In genomic region chr19:16373079-16373478, GRCh38 we compare ENCODE assay signal across 16 cellular contexts. TPM values are rescaled to one million over a fixed set of nuclear protein-coding genes. Genes with fewer than 3 reads are reported as not detected.
DNase-seq lines count a peak whose midpoint lies in the region; TF ChIP-seq lines count a peak whose summit lies in the region.
"Had no signal": no experiment of that assay in that cellular context is flagged by ENCODE, and none has a peak within 500 bp of the region (broad histone marks: within the 10 kb centered on the region; RNA-seq: fewer than 3 reads in every experiment).

No MANE protein-coding gene starts in this region.

- peaks cover 20 to 30% (median 27%) of the 10 kb centered on the region in 11 experiments for H3K27me3 ChIP-seq in BLaER1 treated with 17β-estradiol and CSF1 and Interleukin-3, amounts not matched to agents 10 nM and 100 nM
- no peaks in the 10 kb centered on the region for H3K27me3 ChIP-seq in KMS-11 (ENCODE audit: insufficient read depth, low read depth)
- H3K27me3 ChIP-seq in fibroblast of lung (ENCODE audit: control insufficient read depth, insufficient read depth, low read length): no peaks in the 10 kb centered on the region
- H3K27me3 ChIP-seq in skeletal muscle tissue (ENCODE audit: control insufficient read depth in 3 of 3, insufficient read depth in 3 of 3, low read length in 3 of 3): no peaks in the 10 kb centered on the region
- no peaks in the 10 kb centered on the region for H3K27me3 ChIP-seq in SK-N-SH (ENCODE audit: insufficient read depth)

- POLR2A ChIA-PET in SK-N-SH (lab: Yijun Ruan, JAX): no interaction called here

- no peaks in the 10 kb centered on the region for H3K9me3 ChIP-seq in BLaER1 treated with 17β-estradiol and CSF1 and Interleukin-3, amounts not matched to agents 10 nM and 100 nM (replicated peaks in 1 of 11)
- H3K9me3 ChIP-seq in fibroblast of lung (ENCODE audit: control insufficient read depth, insufficient read depth, low read depth, low read length) (no peaks in the 10 kb centered on the region), skeletal muscle tissue (ENCODE audit: control insufficient read depth in 3 of 3, low read length in 3 of 3) (no peaks in the 10 kb centered on the region), SK-N-SH (no peaks in the 10 kb centered on the region)

- H2AFZ ChIP-seq in KMS-11 (ENCODE audit: low read depth) (no peak overlapping the region), fibroblast of lung (ENCODE audit: low read length) (no peak overlapping the region), SK-N-SH (ENCODE audit: low read depth) (no peak overlapping the region)

- no peak overlapping the region for H3K4me3 ChIP-seq in BLaER1 treated with 17β-estradiol and CSF1 and Interleukin-3, amounts not matched to agents 10 nM and 100 nM
- H3K4me3 ChIP-seq in KMS-11 (IDR thresholded peaks at IDR 0.05; ENCODE audit: insufficient read depth, low read depth, low read length) (no peak overlapping the region), fibroblast of lung (replicated peaks in 1 of 4; ENCODE audit: control extremely low read depth in 1 of 4, insufficient read depth in 1 of 4, low read depth in 3 of 4, low read length in 4 of 4) (no peak overlapping the region), skeletal muscle tissue (ENCODE audit: low read length in 3 of 3) (no peak overlapping the region), SK-N-SH (ENCODE audit: low read depth in 2 of 2, low read length in 1 of 2) (no peak overlapping the region)
- H3K4me3 ChIP-seq: SK-N-MC, smooth muscle cell had no signal

- peaks cover 0 to 97% (median 27%) of the 10 kb centered on the region in 11 experiments; a peak in 14 of 22 replicates for H4K20me1 ChIP-seq in BLaER1 treated with 17β-estradiol and CSF1 and Interleukin-3, amounts not matched to agents 10 nM and 100 nM
- H4K20me1 ChIP-seq in KMS-11 (ENCODE audit: insufficient read depth) (no peaks in the 10 kb centered on the region), fibroblast of lung (ENCODE audit: control insufficient read depth, extremely low read depth, insufficient read depth, low read length) (no peaks in the 10 kb centered on the region), SK-N-SH (ENCODE audit: insufficient read depth) (no peaks in the 10 kb centered on the region)

- H3K36me3 ChIP-seq in BLaER1 treated with 17β-estradiol and CSF1 and Interleukin-3, amounts not matched to agents 10 nM and 100 nM: peaks cover 29 to 58% (median 47%) of the 10 kb centered on the region in 11 experiments
- H3K36me3 ChIP-seq in KMS-11 (ENCODE audit: insufficient read depth) (no peaks in the 10 kb centered on the region), fibroblast of lung (ENCODE audit: control insufficient read depth, insufficient read depth, low read length) (peaks cover 14% of the 10 kb centered on the region), skeletal muscle tissue (ENCODE audit: control insufficient read depth in 3 of 3, insufficient read depth in 3 of 3, low read length in 3 of 3) (peaks cover 28 to 45% (median 41%) of the 10 kb centered on the region in 3 donors), SK-N-SH (replicated peaks in 1 of 2; ENCODE audit: control insufficient read depth in 1 of 2, insufficient read depth in 2 of 2, low read length in 1 of 2) (peaks cover 0 to 29% of the 10 kb centered on the region in 2 experiments)

- H3K4me2 ChIP-seq in BLaER1 treated with 17β-estradiol and CSF1 and Interleukin-3, amounts not matched to agents 10 nM and 100 nM: peak overlapping the region in 7 of 11 experiments; percentile 92 to 99 (median 98); a peak in 13 of 22 replicates
- H3K4me2 ChIP-seq in KMS-11 (peak overlapping the region; percentile 92), fibroblast of lung (ENCODE audit: extremely low read depth, insufficient read depth, low read length) (no peak overlapping the region), SK-N-SH (no peak overlapping the region)
- H3K4me2 ChIP-seq: smooth muscle cell had no signal

- H3K9ac ChIP-seq in BLaER1 treated with 17β-estradiol and CSF1 and Interleukin-3, amounts not matched to agents 10 nM and 100 nM: peak overlapping the region in 1 of 11 experiments; percentile 76; a peak in 2 of 22 replicates
- H3K9ac ChIP-seq in KMS-11: peak overlapping the region; percentile 14; the same call in 1 of the 2 replicates
- H3K9ac ChIP-seq in fibroblast of lung (ENCODE audit: insufficient read depth, low read length): peak overlapping the region; percentile 1
- H3K9ac ChIP-seq in skeletal muscle tissue (ENCODE audit: low read depth in 1 of 3, low read length in 3 of 3): peak overlapping the region in 1 of 3 donors; percentile 45
- no peak overlapping the region for H3K9ac ChIP-seq in SK-N-SH

- peaks cover 49 to 91% (median 76%) of the 10 kb centered on the region in 10 experiments for H3K4me1 ChIP-seq in BLaER1 treated with 17β-estradiol and CSF1 and Interleukin-3, amounts not matched to agents 10 nM and 100 nM
- peaks cover 65% of the 10 kb centered on the region for H3K4me1 ChIP-seq in KMS-11 (ENCODE audit: low read depth, poor library complexity, severe bottlenecking)
- peaks cover 30% of the 10 kb centered on the region for H3K4me1 ChIP-seq in fibroblast of lung (ENCODE audit: control insufficient read depth, extremely low read depth, insufficient read depth, low read length)
- peaks cover 27 to 69% (median 42%) of the 10 kb centered on the region in 3 donors for H3K4me1 ChIP-seq in skeletal muscle tissue (ENCODE audit: control insufficient read depth in 3 of 3, insufficient read depth in 3 of 3, low read length in 3 of 3)
- no peaks in the 10 kb centered on the region for H3K4me1 ChIP-seq in SK-N-SH (ENCODE audit: control insufficient read depth in 1 of 2, insufficient read depth in 2 of 2, low read depth in 1 of 2, low read length in 1 of 2)

- H3K9me2 ChIP-seq in SK-N-SH: no peaks in the 10 kb centered on the region

- CTCF ChIA-PET in SK-N-SH (lab: Yijun Ruan, JAX): interaction anchor here (1.9 to 3.0 kb wide), 2 partner anchors 10 to 13 kb away, joined by 7 to 13 read pairs; no protein-coding TSS in a partner anchor

- no peaks in the 10 kb centered on the region for H3F3A ChIP-seq in SK-N-SH (replicated peaks; ENCODE audit: insufficient read depth)

- peak overlapping the region in 5 of 11 experiments; percentile 2 to 81 (median 30); a peak in 3 of 22 replicates for H3K27ac ChIP-seq in BLaER1 treated with 17β-estradiol and CSF1 and Interleukin-3, amounts not matched to agents 10 nM and 100 nM
- peak overlapping the region; percentile 78; the same call in 1 of the 2 replicates for H3K27ac ChIP-seq in KMS-11
- peak overlapping the region; percentile 40 for H3K27ac ChIP-seq in fibroblast of lung (ENCODE audit: insufficient read depth, low read length)
- peak overlapping the region; percentile 59 for H3K27ac ChIP-seq in skeletal muscle tissue (ENCODE audit: low read depth, low read length)
- H3K27ac ChIP-seq in SK-N-SH (ENCODE audit: low read depth in 2 of 2, low read length in 1 of 2): no peak overlapping the region
- H3K27ac ChIP-seq: SK-N-MC had no signal

- TF ChIP-seq RAD21 in SK-N-SH (IDR thresholded peaks at IDR 0.05; ENCODE audit: low read length): no peak

- 93% methylated on average over 12 of the region's 12 CpGs for WGBS in SK-N-SH (ENCODE audit: low lambda C conversion rate)

- TF ChIP-seq EP300 in SK-N-SH (IDR thresholded peaks at IDR 0.05; ENCODE audit: borderline replicate concordance in 1 of 2, low read depth in 1 of 2, low read length in 1 of 2): no peak

- TF ChIP-seq CTCF in KMS-11 (conservative IDR thresholded peaks at IDR 0.05; ENCODE audit: low read depth, low read length) (no peak), fibroblast of lung (conservative IDR thresholded peaks at IDR 0.05 in 1 of 2, IDR thresholded peaks at IDR 0.05 in 1 of 2; ENCODE audit: low read depth in 1 of 2, low read length in 2 of 2) (no peak), SK-N-SH (IDR thresholded peaks at IDR 0.05) (no peak)

- no peaks in the 10 kb centered on the region for H3K79me2 ChIP-seq in KMS-11 (ENCODE audit: insufficient read depth, low read depth)
- no peaks in the 10 kb centered on the region for H3K79me2 ChIP-seq in fibroblast of lung (ENCODE audit: control insufficient read depth, insufficient read depth, low read length)
- no peaks in the 10 kb centered on the region for H3K79me2 ChIP-seq in SK-N-SH (ENCODE audit: insufficient read depth)

- DNase-seq in fibroblast of lung (ENCODE audit: low read depth in 2 of 2) (no peak), NCI-H510A treated with DMSO at 0.1 percent for 48 hours (lab: John Stamatoyannopoulos, UW) (no peak), SK-N-SH (no peak), superior temporal gyrus (ENCODE audit: extremely low spot score) (no peak), NCI-H1092 treated with DMSO at 0.1 percent for 48 hours (lab: John Stamatoyannopoulos, UW) (no peak)
- DNase-seq: activated CD4-positive, alpha-beta T cell treated with anti-CD3 and anti-CD28 coated beads, Interleukin-2, amount 10 ng/mL, durations not matched to agents 7 days and 5 days; AML-193; DMS53; midbrain; NCI-H187; nucleus accumbens had no signal

TF ChIP-seq in SK-N-SH, 30 proteins besides CTCF, POLR2A, EP300 and RAD21 (continues in another document):
- TF ChIP-seq TAF1 (IDR thresholded peaks at IDR 0.05; ENCODE audit: borderline replicate concordance, low read depth, low read length): no peak
- no peak for TF ChIP-seq TEAD4 (IDR thresholded peaks at IDR 0.05; ENCODE audit: borderline replicate concordance, insufficient read depth)
- TF ChIP-seq CHD2 (IDR thresholded peaks at IDR 0.05; ENCODE audit: low read length, partially characterized antibody): no peak
- no peak for TF ChIP-seq NRF1 (IDR thresholded peaks at IDR 0.05; ENCODE audit: low read depth, low read length)
- TF ChIP-seq RXRA (IDR thresholded peaks at IDR 0.05; ENCODE audit: borderline replicate concordance, low read depth): no peak
- no peak for TF ChIP-seq MAX (IDR thresholded peaks at IDR 0.05; ENCODE audit: low read depth)
- no peak for TF ChIP-seq USF2 (IDR thresholded peaks at IDR 0.05; ENCODE audit: borderline replicate concordance, low read depth, low read length)

RNA-seq across cellular contexts. Expression of gene KLF2, which starts 48.5 kb away (rescaled TPM):
- total RNA-seq in fibroblast of lung (3.3 and 19.2 TPM in 2 replicates), skeletal muscle tissue (14.1 TPM)
- polyA plus RNA-seq in fibroblast of lung (6.7 and 11.5 TPM in 2 replicates), SK-N-SH (2012; rRNA removed) (2.8 and 6.9 TPM in 2 replicates)
- 27.0 and 30.4 TPM in 2 replicates for polyA plus RNA-seq in fibroblast of lung (2012)
- polyA minus RNA-seq in fibroblast of lung (ENCODE audit: low replicate concordance): 7.7 and 14.6 TPM in 2 replicates
- 3.7 and 6.6 TPM in 2 replicates for polyA plus RNA-seq in SK-N-SH (2012; cell fraction: cytosol; rRNA removed)
- 18.9 and 48.1 TPM in 2 replicates for polyA plus RNA-seq in SK-N-SH (2012; cell fraction: nucleus; rRNA removed)

Comparison
In these comparisons a context has a peak if more than half of its experiments do, and no peak if none do; other contexts are left out.
1. H3K27ac ChIP-seq: peak in KMS-11 (single experiment), fibroblast of lung (single experiment) and skeletal muscle tissue (single experiment); none in SK-N-SH (0 of 2).
2. H3K4me2 ChIP-seq: peak in BLaER1 treated with 17β-estradiol and CSF1 and Interleukin-3, amounts not matched to agents 10 nM and 100 nM (7 of 11) and KMS-11 (single experiment); none in fibroblast of lung (single experiment) and SK-N-SH (single experiment).